ENCODE assay signal across 8 cellular contexts in the genomic region with DNA sequence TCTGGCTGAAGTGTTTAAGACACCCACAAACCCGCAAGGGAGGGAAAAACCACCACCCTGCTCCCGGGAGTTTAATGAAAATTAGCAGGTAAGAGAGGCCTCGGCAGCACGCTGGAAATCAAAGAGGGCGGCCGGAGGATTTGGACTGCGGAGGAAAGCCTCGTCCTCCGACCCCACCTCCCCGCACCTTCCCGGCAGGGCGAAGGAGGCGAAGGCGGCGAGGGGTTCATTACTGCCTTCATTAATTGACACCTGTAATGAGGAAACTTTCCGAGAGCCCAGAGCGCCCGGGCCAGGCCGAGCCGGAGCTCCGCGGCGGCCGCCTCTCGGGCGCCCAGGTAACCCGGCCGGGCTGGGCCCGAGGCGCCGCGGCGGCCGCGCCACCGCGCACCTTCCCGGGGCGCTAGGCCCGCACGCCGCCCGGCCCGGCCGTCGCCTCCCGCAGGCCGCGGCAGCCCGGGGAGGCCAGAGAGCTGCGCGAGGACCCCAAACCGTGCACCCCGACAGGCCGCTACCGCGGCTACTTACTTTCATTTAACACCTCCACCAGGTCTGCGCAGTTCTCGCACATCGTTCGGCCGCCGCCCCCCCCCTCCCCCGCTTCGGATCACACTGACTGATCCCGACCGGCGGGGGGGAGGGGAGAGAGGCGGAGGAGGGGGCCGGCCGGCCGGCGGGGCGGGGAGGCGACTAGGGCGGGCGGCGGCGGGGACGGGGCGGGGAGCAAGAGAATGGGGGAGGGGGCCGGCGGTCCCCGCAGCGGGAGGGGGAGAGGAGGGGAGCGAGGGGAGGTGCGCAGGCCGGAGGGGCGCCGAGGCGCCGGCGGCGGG. TPM values are rescaled to one million over a fixed set of nuclear protein-coding genes. Genes with fewer than 3 reads are reported as not detected.
A peak's percentile ranks its signal among the peaks of the same experiment; 100 is the strongest.
DNase-seq lines count a peak whose midpoint lies in the region; ATAC-seq and TF ChIP-seq lines count a peak whose summit lies in the region.

No MANE protein-coding gene starts in this region.

- H3K14ac ChIP-seq in trophoblast cell (ENCODE audit: low read length), result peak overlapping the region; percentile 89

- H4K12ac ChIP-seq in trophoblast cell (ENCODE audit: low read depth, low read length), result peak overlapping the region; percentile 88

- peak overlapping the region; percentile 88 for H3K4me2 ChIP-seq in trophoblast cell (ENCODE audit: low read length)

- H3K79me1 ChIP-seq in trophoblast cell (ENCODE audit: low read length), result peaks cover 15% of the 10 kb centered on the region

- H2BK120ac ChIP-seq in trophoblast cell (ENCODE audit: insufficient read depth, low read length, poor library complexity), result peak overlapping the region; percentile 87

- H3K9ac ChIP-seq in trophoblast cell (ENCODE audit: low read length), result peak overlapping the region; percentile 99

- H4K8ac ChIP-seq in trophoblast cell (ENCODE audit: low read depth, low read length), result peak overlapping the region; percentile 87

- peak; percentile 18 for DNase-seq in DMS153 (lab: John Stamatoyannopoulos, UW)
- peak; percentile 80 to 85 for DNase-seq in Kasumi-1 (lab: John Stamatoyannopoulos, UW)
- DNase-seq in cardiac muscle cell (ENCODE audit: low read depth in 1 of 2, low spot score in 1 of 2), result peak; percentile 84 to 91
- DNase-seq in trophoblast cell, result peak; percentile 58 to 65
- peak; percentile 90 to 93 for DNase-seq in tibial artery

- H3K9me3 ChIP-seq in cardiac muscle cell (ENCODE audit: low read depth) (no peaks in the 10 kb centered on the region), trophoblast cell (ENCODE audit: insufficient read depth, low read depth, low read length) (no peaks in the 10 kb centered on the region), tibial artery (no peaks in the 10 kb centered on the region)

- no peaks in the 10 kb centered on the region for H3K9me3 Mint-ChIP-seq in activated naive CD8-positive, alpha-beta T cell (ENCODE audit: low read depth)

- H3K36me3 Mint-ChIP-seq in activated naive CD8-positive, alpha-beta T cell, result no peaks in the 10 kb centered on the region

- H3K27me3 Mint-ChIP-seq in activated naive CD8-positive, alpha-beta T cell, result no peaks in the 10 kb centered on the region

- H3K18ac ChIP-seq in trophoblast cell (ENCODE audit: low read length), result peak overlapping the region; percentile 97

- H3K27ac ChIP-seq in cardiac muscle cell, result peak overlapping the region; percentile 92
- H3K27ac ChIP-seq in trophoblast cell (ENCODE audit: low read depth, low read length), result peak overlapping the region; percentile 97
- peak overlapping the region; percentile 97 to 99 for H3K27ac ChIP-seq in tibial artery

- H2AFZ ChIP-seq in trophoblast cell (ENCODE audit: insufficient read depth, low read length, poor library complexity), result peak overlapping the region; percentile 84

- peak overlapping the region; percentile 93 for H3K4me3 Mint-ChIP-seq in activated naive CD8-positive, alpha-beta T cell

- intact Hi-C loops in tibial artery (cut with DNase I; ENCODE audit: low total_unique reads), result loop anchor here (10.0 kb wide), 1 partner anchor 286 kb away; no protein-coding TSS in a partner anchor

- H3K27me3 ChIP-seq in cardiac muscle cell (no peaks in the 10 kb centered on the region), trophoblast cell (ENCODE audit: insufficient read depth, low read length) (no peaks in the 10 kb centered on the region), tibial artery (no peaks in the 10 kb centered on the region)

- H3K4ac ChIP-seq in trophoblast cell (ENCODE audit: low read depth, low read length), result peak overlapping the region; percentile 98

- H3K4me1 Mint-ChIP-seq in activated naive CD8-positive, alpha-beta T cell (ENCODE audit: low read depth), result peaks cover 42% of the 10 kb centered on the region

- ATAC-seq in GM21619 (IDR thresholded peaks at IDR 0.05; ENCODE audit: unreplicated experiment) (peak; percentile 25), SK-N-SH treated with all-trans-retinoic acid at 6 μM for 48 hours (peak; percentile 44)

- no CpG with 5 or more reads among the region's 94 CpGs for WGBS in trophoblast cell (ENCODE audit: extremely low coverage, insufficient coverage, insufficient read length)

- no peak overlapping the region for H2BK12ac ChIP-seq in trophoblast cell (ENCODE audit: low read length)

- H2BK5ac ChIP-seq in trophoblast cell (ENCODE audit: low read depth, low read length, poor library complexity), result peak overlapping the region; percentile 95

- H3K4me1 ChIP-seq in cardiac muscle cell (ENCODE audit: low read depth) (peaks cover 1% of the 10 kb centered on the region), trophoblast cell (ENCODE audit: control insufficient read depth in 1 of 2, insufficient read depth in 2 of 2, low read length in 2 of 2) (peaks cover 5 to 10% of the 10 kb centered on the region in 2 experiments), tibial artery (peaks cover 0 to 42% (median 20%) of the 10 kb centered on the region in 4 donors)

- H3K36me3 ChIP-seq in cardiac muscle cell (peaks cover 5% of the 10 kb centered on the region), trophoblast cell (ENCODE audit: control insufficient read depth in 1 of 2, insufficient read depth in 2 of 2, low read length in 2 of 2) (peaks cover 3 to 8% of the 10 kb centered on the region in 2 experiments), tibial artery (no peaks in the 10 kb centered on the region)

- peak overlapping the region; percentile 60 for H3K4me3 ChIP-seq in cardiac muscle cell
- H3K4me3 ChIP-seq in trophoblast cell (ENCODE audit: low read depth, low read length), result peak overlapping the region; percentile 90
- peak overlapping the region; percentile 82 to 94 for H3K4me3 ChIP-seq in tibial artery

- no peak overlapping the region for H2AK5ac ChIP-seq in trophoblast cell (ENCODE audit: low read length)

- peak overlapping the region; percentile 84 for H4K91ac ChIP-seq in trophoblast cell (ENCODE audit: low read depth, low read length)

- TF ChIP-seq CTCF in cardiac muscle cell (IDR thresholded peaks at IDR 0.05; ENCODE audit: low read depth, low read length) (no peak), tibial artery (IDR thresholded peaks at IDR 0.05) (no peak)

- H3K79me2 ChIP-seq in trophoblast cell (ENCODE audit: control insufficient read depth, insufficient read depth, low read length, poor library complexity), result peaks cover 30% of the 10 kb centered on the region

- no peak overlapping the region for H3K23ac ChIP-seq in trophoblast cell (ENCODE audit: low read length)

- peak overlapping the region; percentile 93 for H3K27ac Mint-ChIP-seq in activated naive CD8-positive, alpha-beta T cell

TF ChIP-seq in SK-N-SH treated with all-trans-retinoic acid at 6 μM for 48 hours, 23 proteins besides CTCF, POLR2A, EP300 and RAD21 (continues in another document):
- no peak for TF ChIP-seq RARB (CRISPR knock-in tag; IDR thresholded peaks at IDR 0.05)
- TF ChIP-seq TCF4 (CRISPR knock-in tag; IDR thresholded peaks at IDR 0.05; ENCODE audit: borderline replicate concordance), result no peak
- no peak for TF ChIP-seq SNAI2 (CRISPR knock-in tag; IDR thresholded peaks at IDR 0.05)
- TF ChIP-seq PPARA (CRISPR knock-in tag; IDR thresholded peaks at IDR 0.05; ENCODE audit: borderline replicate concordance), result no peak
- TF ChIP-seq ZNF565 (CRISPR knock-in tag; conservative IDR thresholded peaks at IDR 0.05; ENCODE audit: low read depth), result no peak
- TF ChIP-seq, protein P1, sequence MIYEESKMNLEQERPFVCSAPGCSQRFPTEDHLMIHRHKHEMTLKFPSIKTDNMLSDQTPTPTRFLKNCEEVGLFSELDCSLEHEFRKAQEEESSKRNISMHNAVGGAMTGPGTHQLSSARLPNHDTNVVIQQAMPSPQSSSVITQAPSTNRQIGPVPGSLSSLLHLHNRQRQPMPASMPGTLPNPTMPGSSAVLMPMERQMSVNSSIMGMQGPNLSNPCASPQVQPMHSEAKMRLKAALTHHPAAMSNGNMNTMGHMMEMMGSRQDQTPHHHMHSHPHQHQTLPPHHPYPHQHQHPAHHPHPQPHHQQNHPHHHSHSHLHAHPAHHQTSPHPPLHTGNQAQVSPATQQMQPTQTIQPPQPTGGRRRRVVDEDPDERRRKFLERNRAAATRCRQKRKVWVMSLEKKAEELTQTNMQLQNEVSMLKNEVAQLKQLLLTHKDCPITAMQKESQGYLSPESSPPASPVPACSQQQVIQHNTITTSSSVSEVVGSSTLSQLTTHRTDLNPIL (CRISPR knock-in tag; IDR thresholded peaks at IDR 0.05; ENCODE audit: low read depth), result no peak
- TF ChIP-seq ZC3H10 (CRISPR knock-in tag; IDR thresholded peaks at IDR 0.05), result no peak
- TF ChIP-seq, protein P2, sequence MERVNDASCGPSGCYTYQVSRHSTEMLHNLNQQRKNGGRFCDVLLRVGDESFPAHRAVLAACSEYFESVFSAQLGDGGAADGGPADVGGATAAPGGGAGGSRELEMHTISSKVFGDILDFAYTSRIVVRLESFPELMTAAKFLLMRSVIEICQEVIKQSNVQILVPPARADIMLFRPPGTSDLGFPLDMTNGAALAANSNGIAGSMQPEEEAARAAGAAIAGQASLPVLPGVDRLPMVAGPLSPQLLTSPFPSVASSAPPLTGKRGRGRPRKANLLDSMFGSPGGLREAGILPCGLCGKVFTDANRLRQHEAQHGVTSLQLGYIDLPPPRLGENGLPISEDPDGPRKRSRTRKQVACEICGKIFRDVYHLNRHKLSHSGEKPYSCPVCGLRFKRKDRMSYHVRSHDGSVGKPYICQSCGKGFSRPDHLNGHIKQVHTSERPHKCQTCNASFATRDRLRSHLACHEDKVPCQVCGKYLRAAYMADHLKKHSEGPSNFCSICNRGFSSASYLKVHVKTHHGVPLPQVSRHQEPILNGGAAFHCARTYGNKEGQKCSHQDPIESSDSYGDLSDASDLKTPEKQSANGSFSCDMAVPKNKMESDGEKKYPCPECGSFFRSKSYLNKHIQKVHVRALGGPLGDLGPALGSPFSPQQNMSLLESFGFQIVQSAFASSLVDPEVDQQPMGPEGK (CRISPR knock-in tag; IDR thresholded peaks at IDR 0.05; ENCODE audit: borderline replicate concordance), result no peak
- TF ChIP-seq CSDC2 (CRISPR knock-in tag; IDR thresholded peaks at IDR 0.05), result no peak

RNA-seq across cellular contexts. Expression of a gene that starts 0.6 kb away (rescaled TPM):
- total RNA-seq in cardiac muscle cell, result 67.6 and 94.5 TPM in 2 replicates
- 42.4 and 54.9 TPM in 2 replicates for polyA plus RNA-seq in cardiac muscle cell
- polyA plus RNA-seq in trophoblast cell (2013), result 57.1 and 59.1 TPM in 2 replicates

Comparison
In these comparisons a context has a peak if more than half of its experiments do, and no peak if none do; other contexts are left out.
1. Peak in every context shown above with its lines: DNase-seq, ATAC-seq, H3K4me3 ChIP-seq and H3K27ac ChIP-seq.
2. DNase-seq: peak in every context shown above with its lines; median percentile 92 in tibial artery; 88 in cardiac muscle cell; 82 in Kasumi-1; 62 in trophoblast cell; 18 in DMS153.